In genomic region chr12:1117970-1118563, GRCh38 we compare ENCODE assay signal across 8 cellular contexts.
DNase-seq lines count a peak whose midpoint lies in the region; ATAC-seq, FAIRE-seq and TF ChIP-seq lines count a peak whose summit lies in the region.

No MANE protein-coding gene starts in this region.

- no peak for ATAC-seq in GM19467 (IDR thresholded peaks at IDR 0.05; ENCODE audit: unreplicated experiment)
- no peak for ATAC-seq in stimulated activated memory B cell treated with anti-CD40 and anti-IgM and Interleukin-4, amounts not matched to agents 10 μg/mL and 1 μg/mL and 100 μg/mL, for 72 hours

- no peak overlapping the region for H3K4me3 Mint-ChIP-seq in brain
- H3K4me3 Mint-ChIP-seq in stimulated activated memory B cell treated with anti-CD40 and anti-IgM and Interleukin-4, amounts not matched to agents 10 μg/mL and 1 μg/mL and 100 μg/mL, for 72 hours: no peak overlapping the region

- TF ChIP-seq CTCF in GM12874 (IDR thresholded peaks at IDR 0.05; ENCODE audit: insufficient read depth, low read depth, low read length): peak; percentile 80
- peak; percentile 96 to 98 for TF ChIP-seq CTCF in brain (conservative IDR thresholded peaks at IDR 0.05)

- DNase-seq in NCI-H2107 (lab: John Stamatoyannopoulos, UW) (peak; percentile 60), iPS-NIHi11 (ENCODE audit: low spot score) (peak; percentile 55)
- peak; percentile 49 to 66 (median 53) for DNase-seq in stimulated activated CD4-positive, alpha-beta T cell treated with anti-CD3 and anti-CD28 coated beads, Interleukin-12 subunit alpha, Interleukin-12 subunit beta, amount 100 ng/mL, for 48 hours (ENCODE audit: low read depth in 2 of 3, low spot score in 1 of 3)

- no peaks in the 10 kb centered on the region for H3K9me3 Mint-ChIP-seq in brain
- H3K9me3 Mint-ChIP-seq in stimulated activated memory B cell treated with anti-CD40 and anti-IgM and Interleukin-4, amounts not matched to agents 10 μg/mL and 1 μg/mL and 100 μg/mL, for 72 hours: no peaks in the 10 kb centered on the region

- no peaks in the 10 kb centered on the region for H3K27me3 Mint-ChIP-seq in brain
- H3K27me3 Mint-ChIP-seq in stimulated activated memory B cell treated with anti-CD40 and anti-IgM and Interleukin-4, amounts not matched to agents 10 μg/mL and 1 μg/mL and 100 μg/mL, for 72 hours: no peaks in the 10 kb centered on the region

- no peaks in the 10 kb centered on the region for H3K4me1 Mint-ChIP-seq in brain
- no peaks in the 10 kb centered on the region for H3K4me1 Mint-ChIP-seq in stimulated activated memory B cell treated with anti-CD40 and anti-IgM and Interleukin-4, amounts not matched to agents 10 μg/mL and 1 μg/mL and 100 μg/mL, for 72 hours

- peak; percentile 47 for FAIRE-seq in TTC549 (lab: Jason Lieb, UNC)

- no peaks in the 10 kb centered on the region for H3K36me3 Mint-ChIP-seq in brain
- peaks cover 6% of the 10 kb centered on the region for H3K36me3 Mint-ChIP-seq in stimulated activated memory B cell treated with anti-CD40 and anti-IgM and Interleukin-4, amounts not matched to agents 10 μg/mL and 1 μg/mL and 100 μg/mL, for 72 hours

- H3K27ac Mint-ChIP-seq in brain: no peak overlapping the region
- H3K27ac Mint-ChIP-seq in stimulated activated memory B cell treated with anti-CD40 and anti-IgM and Interleukin-4, amounts not matched to agents 10 μg/mL and 1 μg/mL and 100 μg/mL, for 72 hours: no peak overlapping the region
